ENCODE assay signal across 9 cellular contexts in genomic region chr11:3164138-3164539, GRCh38. TPM values are rescaled to one million over a fixed set of nuclear protein-coding genes. Genes with fewer than 3 reads are reported as not detected.
DNase-seq lines count a peak whose midpoint lies in the region; ATAC-seq lines count a peak whose summit lies in the region.
"Had no signal": no experiment of that assay in that cellular context is flagged by ENCODE, and none has a peak within 500 bp of the region (broad histone marks: within the 10 kb centered on the region; RNA-seq: fewer than 3 reads in every experiment).

No MANE protein-coding gene starts in this region.

- no peak overlapping the region for H3K9ac ChIP-seq in HUES64 (ENCODE audit: low read depth, low read length)

- H3K4me3 ChIP-seq in HUES64 (ENCODE audit: low read length): peak overlapping the region; percentile 68
- peak overlapping the region; percentile 41 for H3K4me3 ChIP-seq in iPS-11a (ENCODE audit: low read depth, low read length)

- peaks cover 12% of the 10 kb centered on the region for H3K27me3 Mint-ChIP-seq in activated naive CD8-positive, alpha-beta T cell treated with anti-CD3 and anti-CD28 coated beads for 36 hours

- no peaks in the 10 kb centered on the region for H3K36me3 ChIP-seq in HUES64 (ENCODE audit: insufficient read depth, low read length)

- peaks cover 31% of the 10 kb centered on the region for H3K4me1 ChIP-seq in HUES64 (ENCODE audit: insufficient read depth, low read length)

- H3K36me3 Mint-ChIP-seq in activated naive CD8-positive, alpha-beta T cell treated with anti-CD3 and anti-CD28 coated beads for 36 hours: no peaks in the 10 kb centered on the region
- H3K36me3 Mint-ChIP-seq in stimulated activated effector memory CD8-positive, alpha-beta T cell treated with anti-CD3 and anti-CD28 coated beads, Interleukin-12 subunit alpha, Interleukin-12 subunit beta, amount 100 ng/mL, for 72 hours: no peaks in the 10 kb centered on the region

- DNase-seq in activated naive CD8-positive, alpha-beta T cell treated with anti-CD3 and anti-CD28 coated beads for 36 hours: no peak
- DNase-seq in stimulated activated effector memory CD8-positive, alpha-beta T cell treated with anti-CD3 and anti-CD28 coated beads, Interleukin-12 subunit alpha, Interleukin-12 subunit beta, amount 100 ng/mL, for 72 hours (ENCODE audit: low spot score in 2 of 2): no peak
- DNase-seq in iPS-NIHi11 (ENCODE audit: low spot score): no peak
- DNase-seq in activated effector memory CD4-positive, alpha-beta T cell treated with Interleukin-2 at 50 U/mL for 16 hours: no peak
- no peak for DNase-seq in hepatic stellate cell (ENCODE audit: low spot score)
- no peak for DNase-seq in DMS53 (lab: John Stamatoyannopoulos, UW)

- no peaks in the 10 kb centered on the region for H3K9me3 Mint-ChIP-seq in activated naive CD8-positive, alpha-beta T cell treated with anti-CD3 and anti-CD28 coated beads for 36 hours
- no peaks in the 10 kb centered on the region for H3K9me3 Mint-ChIP-seq in stimulated activated effector memory CD8-positive, alpha-beta T cell treated with anti-CD3 and anti-CD28 coated beads, Interleukin-12 subunit alpha, Interleukin-12 subunit beta, amount 100 ng/mL, for 72 hours

- H3K27ac Mint-ChIP-seq in activated naive CD8-positive, alpha-beta T cell treated with anti-CD3 and anti-CD28 coated beads for 36 hours: no peak overlapping the region
- peak overlapping the region; percentile 80 for H3K27ac Mint-ChIP-seq in stimulated activated effector memory CD8-positive, alpha-beta T cell treated with anti-CD3 and anti-CD28 coated beads, Interleukin-12 subunit alpha, Interleukin-12 subunit beta, amount 100 ng/mL, for 72 hours

- H3K27me3 ChIP-seq in HUES64 (ENCODE audit: insufficient read depth, low read length): peaks cover 39% of the 10 kb centered on the region

- H3K9me3 ChIP-seq in HUES64 (ENCODE audit: insufficient read depth, low read depth, low read length): no peaks in the 10 kb centered on the region

- peak overlapping the region; percentile 73 for H3K4me3 Mint-ChIP-seq in activated naive CD8-positive, alpha-beta T cell treated with anti-CD3 and anti-CD28 coated beads for 36 hours
- H3K4me3 Mint-ChIP-seq in stimulated activated effector memory CD8-positive, alpha-beta T cell treated with anti-CD3 and anti-CD28 coated beads, Interleukin-12 subunit alpha, Interleukin-12 subunit beta, amount 100 ng/mL, for 72 hours: peak overlapping the region; percentile 74

- ATAC-seq in stimulated activated effector memory CD8-positive, alpha-beta T cell treated with anti-CD3 and anti-CD28 coated beads, Interleukin-12 subunit alpha, Interleukin-12 subunit beta, amount 100 ng/mL, for 72 hours: no peak

- 6% methylated on average over 12 of the region's 13 CpGs for WGBS in HUES64

- peaks cover 30% of the 10 kb centered on the region for H3K4me1 Mint-ChIP-seq in activated naive CD8-positive, alpha-beta T cell treated with anti-CD3 and anti-CD28 coated beads for 36 hours
- peaks cover 51% of the 10 kb centered on the region for H3K4me1 Mint-ChIP-seq in stimulated activated effector memory CD8-positive, alpha-beta T cell treated with anti-CD3 and anti-CD28 coated beads, Interleukin-12 subunit alpha, Interleukin-12 subunit beta, amount 100 ng/mL, for 72 hours

- H3K27ac ChIP-seq in HUES64 (ENCODE audit: low read depth, low read length): no peak overlapping the region

RNA-seq across cellular contexts. Expression of gene OSBPL5, which starts 1.0 kb away (rescaled TPM):
- polyA plus RNA-seq in HUES64 (2013, experiment 1 of 2): 6.1 TPM
- polyA plus RNA-seq in HUES64 (2013, experiment 2 of 2): 7.2 TPM
- 1 to 10 TPM; 6.6 to 7.3 TPM for total RNA-seq in activated naive CD8-positive, alpha-beta T cell treated with anti-CD3 and anti-CD28 coated beads for 36 hours

RNA-seq across cellular contexts. Expression of gene MRGPRG, which starts 54.5 kb away (rescaled TPM):
- polyA plus RNA-seq in HUES64 (2013, experiment 1 of 2): not detected
- not detected for polyA plus RNA-seq in HUES64 (2013, experiment 2 of 2)
- not detected for total RNA-seq in activated naive CD8-positive, alpha-beta T cell treated with anti-CD3 and anti-CD28 coated beads for 36 hours
- polyA plus RNA-seq: adipose tissue had no signal
